ENCODE assay signal across 8 cellular contexts in genomic region chr5:124519396-124519795, GRCh38.
DNase-seq lines count a peak whose midpoint lies in the region; ATAC-seq, FAIRE-seq and TF ChIP-seq lines count a peak whose summit lies in the region.
"Had no signal": no experiment of that assay in that cellular context is flagged by ENCODE, and none has a peak within 500 bp of the region (broad histone marks: within the 10 kb centered on the region; RNA-seq: fewer than 3 reads in every experiment).

No MANE protein-coding gene starts in this region.

- no peak for TF ChIP-seq POLR2A in HepG2 (IDR thresholded peaks at IDR 0.05; ENCODE audit: insufficient read depth in 1 of 2, low read depth in 2 of 2, low read length in 2 of 2)

- H3K79me2 ChIP-seq in mammary epithelial cell (ENCODE audit: insufficient read depth, low read length): no peaks in the 10 kb centered on the region
- no peaks in the 10 kb centered on the region for H3K79me2 ChIP-seq in HepG2 (ENCODE audit: insufficient read depth, low read length)

- in situ Hi-C loops in mammary epithelial cell (cut with MboI; ENCODE audit: low sequenced_read_pairs in 2 of 2) (no loop called here), HepG2 (cut with HindIII; ENCODE audit: extremely low pct_ligation_motif_present, low pct_unique_long_range_greater_than_20kb) (no loop called here)

- H3K9ac ChIP-seq in mammary epithelial cell (ENCODE audit: insufficient read depth, low read length): no peak overlapping the region
- H3K9ac ChIP-seq in HepG2 (ENCODE audit: insufficient read depth, low read depth, low read length): no peak overlapping the region

- peak; percentile 72 for ATAC-seq in GM19438 (IDR thresholded peaks at IDR 0.05; ENCODE audit: low read depth, unreplicated experiment)
- peak; percentile 76 for ATAC-seq in HG03354 (IDR thresholded peaks at IDR 0.05; ENCODE audit: poor library complexity, severe bottlenecking, unreplicated experiment)
- ATAC-seq in stimulated activated memory B cell treated with anti-CD40 and anti-IgM and Interleukin-4, amounts not matched to agents 10 μg/mL and 1 μg/mL and 100 μg/mL, for 72 hours: peak; percentile 89
- ATAC-seq in HepG2: no peak

- H3K9me3 ChIP-seq in mammary epithelial cell (replicated peaks; ENCODE audit: insufficient read depth, low read length) (no peaks in the 10 kb centered on the region), BE2C (no peaks in the 10 kb centered on the region), HepG2 (ENCODE audit: low read length) (no peaks in the 10 kb centered on the region)

- dilution Hi-C loops in mammary epithelial cell (cut with HindIII; ENCODE audit: low sequenced_read_pairs): no loop called here

- H4K20me1 ChIP-seq in mammary epithelial cell (ENCODE audit: insufficient read depth, low read length) (no peaks in the 10 kb centered on the region), HepG2 (ENCODE audit: insufficient read depth, low read length) (no peaks in the 10 kb centered on the region)

- no peaks in the 10 kb centered on the region for H3K9me3 Mint-ChIP-seq in stimulated activated memory B cell treated with anti-CD40 and anti-IgM and Interleukin-4, amounts not matched to agents 10 μg/mL and 1 μg/mL and 100 μg/mL, for 72 hours

- no peaks in the 10 kb centered on the region for H3K27me3 ChIP-seq in mammary epithelial cell (ENCODE audit: insufficient read depth, low read length)
- no peaks in the 10 kb centered on the region for H3K27me3 ChIP-seq in BE2C
- H3K27me3 ChIP-seq in HepG2 (ENCODE audit: control insufficient read depth in 1 of 2, insufficient read depth in 2 of 2, low read length in 2 of 2): no peaks in the 10 kb centered on the region

- TF ChIP-seq EP300 in HepG2 (IDR thresholded peaks at IDR 0.05; ENCODE audit: low read depth in 2 of 2, low read length in 2 of 2) (no peak), HepG2 (CRISPR knock-in tag; IDR thresholded peaks at IDR 0.05; ENCODE audit: borderline replicate concordance) (no peak)

- peak overlapping the region; percentile 67 for H3K27ac Mint-ChIP-seq in stimulated activated memory B cell treated with anti-CD40 and anti-IgM and Interleukin-4, amounts not matched to agents 10 μg/mL and 1 μg/mL and 100 μg/mL, for 72 hours

- H3K4me1 ChIP-seq in mammary epithelial cell (ENCODE audit: insufficient read depth, low read length): no peaks in the 10 kb centered on the region
- no peaks in the 10 kb centered on the region; the same call in 1 of the 2 replicates for H3K4me1 ChIP-seq in BE2C
- 0 out of 2 replicates have a peak, but pooled peaks cover 3% of the 10 kb centered on the region for H3K4me1 ChIP-seq in HepG2 (ENCODE audit: insufficient read depth, low read length)

- H2AFZ ChIP-seq in mammary epithelial cell (ENCODE audit: low read depth, low read length) (no peak overlapping the region), HepG2 (ENCODE audit: low read length) (no peak overlapping the region)

- CTCF ChIA-PET in mammary epithelial cell (lab: Charles Lee; ENCODE audit: low non-redundant PET) (no interaction called here), HepG2 (lab: Yijun Ruan, JAX; ENCODE audit: low intra/inter-chr PET ratio, low total read pairs) (no interaction called here)

- no peak overlapping the region for H3K4me3 Mint-ChIP-seq in stimulated activated memory B cell treated with anti-CD40 and anti-IgM and Interleukin-4, amounts not matched to agents 10 μg/mL and 1 μg/mL and 100 μg/mL, for 72 hours

- H3K4me2 ChIP-seq in mammary epithelial cell (ENCODE audit: insufficient read depth, low read depth, low read length) (no peak overlapping the region), HepG2 (ENCODE audit: low read depth, low read length) (no peak overlapping the region)

- H3K4me1 Mint-ChIP-seq in stimulated activated memory B cell treated with anti-CD40 and anti-IgM and Interleukin-4, amounts not matched to agents 10 μg/mL and 1 μg/mL and 100 μg/mL, for 72 hours: peaks cover 15% of the 10 kb centered on the region

- no peak overlapping the region for H3K27ac ChIP-seq in mammary epithelial cell (ENCODE audit: insufficient read depth, low read depth, low read length)
- H3K27ac ChIP-seq in HepG2 (ENCODE audit: extremely low read length, insufficient read depth, low read length): no peak overlapping the region
- H3K27ac ChIP-seq: SK-N-MC had no signal

- 100% methylated on average over 2 of the region's 2 CpGs for WGBS in mammary epithelial cell (ENCODE audit: low coverage, missing lambda C conversion rate)
- 0% methylated on average over 2 of the region's 2 CpGs for WGBS in HepG2 (ENCODE audit: low lambda C conversion rate)

- POLR2A ChIA-PET in HepG2 (lab: Yijun Ruan, JAX): no interaction called here

- DNase-seq in mammary epithelial cell (peak; percentile 31), NCI-H69 (lab: John Stamatoyannopoulos, UW) (no peak), BE2C (no peak), HepG2 (ENCODE audit: low spot score) (no peak)

- no peaks in the 10 kb centered on the region for H3K36me3 Mint-ChIP-seq in stimulated activated memory B cell treated with anti-CD40 and anti-IgM and Interleukin-4, amounts not matched to agents 10 μg/mL and 1 μg/mL and 100 μg/mL, for 72 hours

- H3K4me3 ChIP-seq in mammary epithelial cell (replicated peaks in 1 of 3; ENCODE audit: insufficient read depth in 1 of 3, low read depth in 2 of 3, low read length in 3 of 3) (no peak overlapping the region), BE2C (ENCODE audit: low read depth, low read length) (no peak overlapping the region), HepG2 (replicated peaks in 1 of 3; ENCODE audit: insufficient read depth in 1 of 3, low read depth in 2 of 3, low read length in 3 of 3) (no peak overlapping the region)
- H3K4me3 ChIP-seq: SK-N-MC had no signal

- TF ChIP-seq RAD21 in HepG2 (CRISPR knock-in tag; IDR thresholded peaks at IDR 0.05): no peak

- intact Hi-C loops in mammary epithelial cell (cut with micrococcal nuclease) (no loop called here), HepG2 (cut with micrococcal nuclease; ENCODE audit: unreplicated experiment) (no loop called here)

- no peaks in the 10 kb centered on the region for H3K27me3 Mint-ChIP-seq in stimulated activated memory B cell treated with anti-CD40 and anti-IgM and Interleukin-4, amounts not matched to agents 10 μg/mL and 1 μg/mL and 100 μg/mL, for 72 hours

- no peak for FAIRE-seq in HepG2 (lab: Jason Lieb, UNC)

- TF ChIP-seq CTCF in mammary epithelial cell (conservative IDR thresholded peaks at IDR 0.05 in 1 of 2, IDR thresholded peaks at IDR 0.05 in 1 of 2; ENCODE audit: extremely low read depth in 1 of 2, insufficient read depth in 1 of 2, low read depth in 1 of 2, low read length in 2 of 2) (no peak), BE2C (IDR thresholded peaks at IDR 0.05; ENCODE audit: low read depth, low read length) (no peak), HepG2 (CRISPR knock-in tag; IDR thresholded peaks at IDR 0.05) (no peak)

- no TSS peak for BruUV-seq in mammary epithelial cell (replicated peaks; lab: Mats Ljungman, UMichigan)
- no TSS peak for BruUV-seq in HepG2 (replicated peaks; lab: Mats Ljungman, UMichigan)

- no peaks in the 10 kb centered on the region for H3K36me3 ChIP-seq in mammary epithelial cell (ENCODE audit: insufficient read depth, low read length)
- H3K36me3 ChIP-seq in BE2C: no peaks in the 10 kb centered on the region
- no peaks in the 10 kb centered on the region for H3K36me3 ChIP-seq in HepG2 (replicated peaks in 1 of 2; ENCODE audit: control insufficient read depth in 1 of 2, insufficient read depth in 2 of 2, low read length in 2 of 2)

TF ChIP-seq in HepG2, 621 proteins besides CTCF, POLR2A, EP300 and RAD21 (continues in another document):
- TF ChIP-seq, protein P1, sequence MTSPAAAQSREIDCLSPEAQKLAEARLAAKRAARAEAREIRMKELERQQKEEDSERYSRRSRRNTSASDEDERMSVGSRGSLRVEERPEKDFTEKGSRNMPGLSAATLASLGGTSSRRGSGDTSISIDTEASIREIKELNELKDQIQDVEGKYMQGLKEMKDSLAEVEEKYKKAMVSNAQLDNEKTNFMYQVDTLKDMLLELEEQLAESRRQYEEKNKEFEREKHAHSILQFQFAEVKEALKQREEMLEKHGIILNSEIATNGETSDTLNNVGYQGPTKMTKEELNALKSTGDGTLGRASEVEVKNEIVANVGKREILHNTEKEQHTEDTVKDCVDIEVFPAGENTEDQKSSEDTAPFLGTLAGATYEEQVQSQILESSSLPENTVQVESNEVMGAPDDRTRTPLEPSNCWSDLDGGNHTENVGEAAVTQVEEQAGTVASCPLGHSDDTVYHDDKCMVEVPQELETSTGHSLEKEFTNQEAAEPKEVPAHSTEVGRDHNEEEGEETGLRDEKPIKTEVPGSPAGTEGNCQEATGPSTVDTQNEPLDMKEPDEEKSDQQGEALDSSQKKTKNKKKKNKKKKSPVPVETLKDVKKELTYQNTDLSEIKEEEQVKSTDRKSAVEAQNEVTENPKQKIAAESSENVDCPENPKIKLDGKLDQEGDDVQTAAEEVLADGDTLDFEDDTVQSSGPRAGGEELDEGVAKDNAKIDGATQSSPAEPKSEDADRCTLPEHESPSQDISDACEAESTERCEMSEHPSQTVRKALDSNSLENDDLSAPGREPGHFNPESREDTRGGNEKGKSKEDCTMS (CRISPR knock-in tag; conservative IDR thresholded peaks at IDR 0.05): no peak
- TF ChIP-seq, protein P2, sequence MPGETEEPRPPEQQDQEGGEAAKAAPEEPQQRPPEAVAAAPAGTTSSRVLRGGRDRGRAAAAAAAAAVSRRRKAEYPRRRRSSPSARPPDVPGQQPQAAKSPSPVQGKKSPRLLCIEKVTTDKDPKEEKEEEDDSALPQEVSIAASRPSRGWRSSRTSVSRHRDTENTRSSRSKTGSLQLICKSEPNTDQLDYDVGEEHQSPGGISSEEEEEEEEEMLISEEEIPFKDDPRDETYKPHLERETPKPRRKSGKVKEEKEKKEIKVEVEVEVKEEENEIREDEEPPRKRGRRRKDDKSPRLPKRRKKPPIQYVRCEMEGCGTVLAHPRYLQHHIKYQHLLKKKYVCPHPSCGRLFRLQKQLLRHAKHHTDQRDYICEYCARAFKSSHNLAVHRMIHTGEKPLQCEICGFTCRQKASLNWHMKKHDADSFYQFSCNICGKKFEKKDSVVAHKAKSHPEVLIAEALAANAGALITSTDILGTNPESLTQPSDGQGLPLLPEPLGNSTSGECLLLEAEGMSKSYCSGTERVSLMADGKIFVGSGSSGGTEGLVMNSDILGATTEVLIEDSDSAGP (CRISPR knock-in tag; IDR thresholded peaks at IDR 0.05; ENCODE audit: borderline replicate concordance): no peak
- TF ChIP-seq NFIB (CRISPR knock-in tag; IDR thresholded peaks at IDR 0.05; ENCODE audit: borderline replicate concordance) (no peak), JDP2 (CRISPR knock-in tag; IDR thresholded peaks at IDR 0.05; ENCODE audit: borderline replicate concordance) (no peak), MTF1 (CRISPR knock-in tag; IDR thresholded peaks at IDR 0.05) (no peak), SP140L (CRISPR knock-in tag; IDR thresholded peaks at IDR 0.05; ENCODE audit: borderline replicate concordance) (no peak)
- TF ChIP-seq, protein P3, sequence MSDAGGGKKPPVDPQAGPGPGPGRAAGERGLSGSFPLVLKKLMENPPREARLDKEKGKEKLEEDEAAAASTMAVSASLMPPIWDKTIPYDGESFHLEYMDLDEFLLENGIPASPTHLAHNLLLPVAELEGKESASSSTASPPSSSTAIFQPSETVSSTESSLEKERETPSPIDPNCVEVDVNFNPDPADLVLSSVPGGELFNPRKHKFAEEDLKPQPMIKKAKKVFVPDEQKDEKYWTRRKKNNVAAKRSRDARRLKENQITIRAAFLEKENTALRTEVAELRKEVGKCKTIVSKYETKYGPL (CRISPR knock-in tag; IDR thresholded peaks at IDR 0.05): no peak
